Comparison of ENCODE assay signal across 29 cellular contexts in genomic region chr6:169898788-169899480, GRCh38.
DNase-seq lines count a peak whose midpoint lies in the region; ATAC-seq and TF ChIP-seq lines count a peak whose summit lies in the region.
"Had no signal": no experiment of that assay in that cellular context is flagged by ENCODE, and none has a peak within 500 bp of the region (broad histone marks: within the 10 kb centered on the region; RNA-seq: fewer than 3 reads in every experiment).

No MANE protein-coding gene starts in this region.

- no peak overlapping the region for H3K27ac ChIP-seq in BLaER1
- H3K27ac ChIP-seq: adrenal gland, brain microvascular endothelial cell, gastrocnemius medialis, HL-60, SK-N-MC, tibial nerve had no signal

- H3K4me3 ChIP-seq in BLaER1 (no peak overlapping the region), foreskin fibroblast (ENCODE audit: low read depth in 1 of 2, low read length in 2 of 2) (no peak overlapping the region)
- H3K4me3 ChIP-seq: adrenal gland, esophagus squamous epithelium, SK-N-MC, tibial nerve had no signal

- H3K4me2 ChIP-seq in BLaER1: peak overlapping the region; percentile 88

- peak; percentile 92 for DNase-seq in dermis blood vessel endothelial cell
- DNase-seq in left lobe of liver (ENCODE audit: low spot score): no peak
- DNase-seq in posterior vena cava (ENCODE audit: low spot score): peak; percentile 73
- DNase-seq in DMS153 treated with DMSO at 0.1 percent for 48 hours (lab: John Stamatoyannopoulos, UW; ENCODE audit: unreplicated experiment): no peak
- DNase-seq in KG1 (lab: John Stamatoyannopoulos, UW): no peak
- DNase-seq in Kasumi-1 (lab: John Stamatoyannopoulos, UW): no peak
- no peak for DNase-seq in foreskin fibroblast
- DNase-seq: activated CD4-positive, alpha-beta T cell treated with anti-CD3 and anti-CD28 coated beads for 4 hours; activated CD8-positive, alpha-beta memory T cell treated with anti-CD3 and anti-CD28 coated beads for 24 hours; activated naive CD4-positive, alpha-beta T cell; activated T-cell treated with anti-CD3 and anti-CD28 coated beads, Interleukin-2, amount 50 U/mL, for 24 hours; brain microvascular endothelial cell; CD4-positive, CD25-positive, alpha-beta regulatory T cell; effector CD8-positive, alpha-beta T cell; esophagus squamous epithelium; gastrocnemius medialis; HCEC 1CT; kidney; mesenchymal stem cell; naive thymus-derived CD4-positive, alpha-beta T cell; NCI-H510A treated with DMSO at 0.1 percent for 48 hours; retina; stimulated activated CD4-positive, alpha-beta T cell treated with anti-CD3 and anti-CD28 coated beads, Interleukin-4, amount 100 ng/mL, for 4 hours; stimulated activated naive CD4-positive, alpha-beta T cell treated with Interleukin-2 at 50 U/mL for 16 hours had no signal

- no peaks in the 10 kb centered on the region for H4K20me1 ChIP-seq in BLaER1

- peaks cover 30% of the 10 kb centered on the region for H3K4me1 ChIP-seq in BLaER1
- H3K4me1 ChIP-seq: adrenal gland, esophagus squamous epithelium, gastrocnemius medialis, tibial nerve had no signal

- H3K9ac ChIP-seq in BLaER1: no peak overlapping the region

- H3K27me3 ChIP-seq in BLaER1: no peaks in the 10 kb centered on the region
- H3K27me3 ChIP-seq: adrenal gland, brain microvascular endothelial cell, esophagus squamous epithelium, gastrocnemius medialis, tibial nerve had no signal

- H3K36me3 ChIP-seq in BLaER1: no peaks in the 10 kb centered on the region
- H3K36me3 ChIP-seq: adrenal gland, brain microvascular endothelial cell, esophagus squamous epithelium, gastrocnemius medialis, tibial nerve had no signal

- intact Hi-C loops in posterior vena cava (cut with DNase I): no loop called here

- H3K9me3 ChIP-seq in BLaER1: no peaks in the 10 kb centered on the region
- H3K9me3 ChIP-seq: adrenal gland, esophagus squamous epithelium, gastrocnemius medialis had no signal

- TF ChIP-seq CTCF in foreskin fibroblast (IDR thresholded peaks at IDR 0.05; ENCODE audit: low read depth, low read length): no peak

- ATAC-seq in left lobe of liver: peak; percentile 45
- ATAC-seq: naive thymus-derived CD4-positive, alpha-beta T cell had no signal

Comparison
In these comparisons a context has a peak if more than half of its experiments do, and no peak if none do; other contexts are left out.
1. DNase-seq: peak in dermis blood vessel endothelial cell (single experiment) and posterior vena cava (single experiment); none in left lobe of liver (single experiment), DMS153 treated with DMSO at 0.1 percent for 48 hours (single experiment), KG1 (single experiment), Kasumi-1 (0 of 2) and foreskin fibroblast (0 of 2).